8 cellular contexts compared by ENCODE assay signal in the genomic region with DNA sequence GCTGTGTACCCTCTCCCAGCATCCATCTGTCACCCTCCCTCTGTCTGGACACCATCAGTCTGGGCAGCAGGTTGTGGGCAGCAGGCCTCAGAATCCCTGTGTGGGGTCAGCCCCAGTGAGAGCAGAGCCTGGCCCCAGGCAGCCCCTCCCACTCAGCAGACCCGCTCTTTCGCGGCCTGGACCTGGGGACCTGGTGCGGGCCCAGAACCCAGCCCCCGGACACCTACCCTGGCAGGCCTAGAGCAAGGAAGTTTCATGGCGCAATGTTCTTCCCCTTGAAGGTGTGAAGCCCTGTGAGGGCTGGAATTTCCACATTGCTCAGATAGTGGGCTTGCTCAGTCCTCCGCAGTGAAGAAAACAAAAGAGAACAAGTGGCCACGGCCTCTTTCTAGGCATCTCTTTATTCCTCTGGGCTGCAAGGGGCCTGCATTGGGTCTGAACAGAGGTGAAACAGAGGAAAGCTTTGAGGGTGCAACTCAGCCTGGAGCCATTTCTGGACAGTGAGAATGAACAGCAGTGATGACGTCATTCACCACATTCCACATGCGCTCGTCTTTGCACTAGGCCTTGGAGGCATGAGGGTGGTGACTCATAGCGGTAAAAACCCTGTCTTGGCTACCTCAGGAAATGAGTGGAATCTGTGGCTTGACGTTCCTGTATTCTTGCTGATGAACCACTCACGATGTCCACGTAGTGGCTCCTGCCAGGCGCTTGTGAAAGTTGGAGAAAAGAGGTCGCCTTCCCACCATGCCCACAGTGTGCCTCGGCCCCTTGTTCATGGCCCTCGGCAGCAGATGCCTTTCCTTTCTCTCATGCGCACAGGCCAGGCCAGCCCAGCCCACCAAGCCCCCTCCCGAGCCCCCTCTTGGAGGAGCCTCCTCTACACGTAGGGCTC.
A peak's percentile ranks its signal among the peaks of the same experiment; 100 is the strongest.
DNase-seq lines count a peak whose midpoint lies in the region; ATAC-seq, FAIRE-seq and TF ChIP-seq lines count a peak whose summit lies in the region.

No MANE protein-coding gene starts in this region.

- TF ChIP-seq CTCF in SK-N-SH (IDR thresholded peaks at IDR 0.05), result no peak

- H3K27ac Mint-ChIP-seq in activated naive CD4-positive, alpha-beta T cell treated with anti-CD3 and anti-CD28 coated beads, Interleukin-2, amount 50 U/mL, for 24 hours, result peak overlapping the region; percentile 41

- no peaks in the 10 kb centered on the region for H3K27me3 ChIP-seq in SK-N-SH (ENCODE audit: insufficient read depth)

- H3K4me2 ChIP-seq in SK-N-SH, result peak overlapping the region; percentile 73

- H3K79me2 ChIP-seq in SK-N-SH (ENCODE audit: insufficient read depth), result no peaks in the 10 kb centered on the region

- no peaks in the 10 kb centered on the region for H3K9me3 Mint-ChIP-seq in activated naive CD4-positive, alpha-beta T cell treated with anti-CD3 and anti-CD28 coated beads, Interleukin-2, amount 50 U/mL, for 24 hours

- FAIRE-seq in H54 (lab: Jason Lieb, UNC), result peak; percentile 97

- H3K4me1 ChIP-seq in SK-N-SH (ENCODE audit: control insufficient read depth in 1 of 2, insufficient read depth in 2 of 2, low read depth in 1 of 2, low read length in 1 of 2), result peaks cover 10 to 21% of the 10 kb centered on the region in 2 experiments

- ATAC-seq in left ventricle myocardium superior, result peak; percentile 49

- WGBS in SK-N-SH (ENCODE audit: low lambda C conversion rate), result 41% methylated on average over 16 of the region's 22 CpGs

- peaks cover 2% of the 10 kb centered on the region for H3K36me3 Mint-ChIP-seq in activated naive CD4-positive, alpha-beta T cell treated with anti-CD3 and anti-CD28 coated beads, Interleukin-2, amount 50 U/mL, for 24 hours

- no peak for TF ChIP-seq RAD21 in SK-N-SH (IDR thresholded peaks at IDR 0.05; ENCODE audit: low read length)

- H3K36me3 ChIP-seq in SK-N-SH (replicated peaks in 1 of 2; ENCODE audit: control insufficient read depth in 1 of 2, insufficient read depth in 2 of 2, low read length in 1 of 2), result no peaks in the 10 kb centered on the region

- H3K9me2 ChIP-seq in SK-N-SH, result no peaks in the 10 kb centered on the region

- H3K9me3 ChIP-seq in SK-N-SH, result no peaks in the 10 kb centered on the region

- peak overlapping the region; percentile 76 for H2AFZ ChIP-seq in SK-N-SH (ENCODE audit: low read depth)

- DNase-seq in H54 (ENCODE audit: insufficient read length, low spot score), result peak; percentile 86
- peak; percentile 49 for DNase-seq in SK-N-SH
- DNase-seq in left ventricle myocardium superior, result no peak
- peak; percentile 47 to 62 for DNase-seq in stimulated activated CD4-positive, alpha-beta T cell treated with anti-CD3 and anti-CD28 coated beads, Interleukin-15, amount 100 ng/mL, for 48 hours (ENCODE audit: low read depth in 2 of 2)
- no peak for DNase-seq in HuH-7 (ENCODE audit: low spot score)
- no peak for DNase-seq in NCI-H128 (lab: John Stamatoyannopoulos, UW; ENCODE audit: unreplicated experiment)
- no peak for DNase-seq in NCI-H187 treated with DMSO at 0.1 percent for 48 hours (lab: John Stamatoyannopoulos, UW)

- peak overlapping the region in 1 of 2 experiments; percentile 17; a peak in 1 of 4 replicates for H3K4me3 ChIP-seq in SK-N-SH (ENCODE audit: low read depth in 2 of 2, low read length in 1 of 2)

- no peaks in the 10 kb centered on the region for H3K27me3 Mint-ChIP-seq in activated naive CD4-positive, alpha-beta T cell treated with anti-CD3 and anti-CD28 coated beads, Interleukin-2, amount 50 U/mL, for 24 hours

- no peak for TF ChIP-seq POLR2A in H54 (IDR thresholded peaks at IDR 0.05; ENCODE audit: low read depth, low read length)

- peak overlapping the region; percentile 26 for H3K4me3 Mint-ChIP-seq in activated naive CD4-positive, alpha-beta T cell treated with anti-CD3 and anti-CD28 coated beads, Interleukin-2, amount 50 U/mL, for 24 hours

- H3K4me1 Mint-ChIP-seq in activated naive CD4-positive, alpha-beta T cell treated with anti-CD3 and anti-CD28 coated beads, Interleukin-2, amount 50 U/mL, for 24 hours, result peaks cover 45% of the 10 kb centered on the region

- peak overlapping the region; percentile 59 for H3K9ac ChIP-seq in SK-N-SH

- POLR2A ChIA-PET in SK-N-SH (lab: Yijun Ruan, JAX), result interaction anchor here (0.8 kb wide), 1 partner anchor 55 kb away, joined by 3 read pairs; a partner anchor contains a TSS

- CTCF ChIA-PET in SK-N-SH (lab: Yijun Ruan, JAX), result interaction anchor here (0.6 to 4.8 kb wide), 71 partner anchors 12 to 433 kb away, joined by 3 to 131 read pairs (median 7); partner anchors contain the start of genes BLOC1S6, DUOX1, DUOXA1 and SHF

- peak overlapping the region; percentile 59 to 94; a peak in 3 of 4 replicates for H3K27ac ChIP-seq in SK-N-SH (ENCODE audit: low read depth in 2 of 2, low read length in 1 of 2)

- no peaks in the 10 kb centered on the region for H4K20me1 ChIP-seq in SK-N-SH (ENCODE audit: insufficient read depth)

- H3F3A ChIP-seq in SK-N-SH (replicated peaks; ENCODE audit: insufficient read depth), result peaks cover 29% of the 10 kb centered on the region

- peak in 1 of 2 experiments; percentile 91; a peak in 2 of 4 replicates for TF ChIP-seq EP300 in SK-N-SH (IDR thresholded peaks at IDR 0.05; ENCODE audit: borderline replicate concordance in 1 of 2, low read depth in 1 of 2, low read length in 1 of 2)

- intact Hi-C loops in left ventricle myocardium superior (cut with micrococcal nuclease), result loop anchor here (10.0 kb wide), 1 partner anchor 292 kb away; no protein-coding TSS in a partner anchor

TF ChIP-seq in SK-N-SH, 30 proteins besides CTCF, POLR2A, EP300 and RAD21 (continues in another document):
- TF ChIP-seq NRF1 (IDR thresholded peaks at IDR 0.05; ENCODE audit: low read depth, low read length), result no peak
- no peak for TF ChIP-seq RFX5 (IDR thresholded peaks at IDR 0.05; ENCODE audit: low read length)
- TF ChIP-seq RXRA (IDR thresholded peaks at IDR 0.05; ENCODE audit: borderline replicate concordance, low read depth), result peak; percentile 45; the same call in 1 of the 2 replicates
- TF ChIP-seq TAF1 (IDR thresholded peaks at IDR 0.05; ENCODE audit: borderline replicate concordance, low read depth, low read length), result peak; percentile 42; the same call in 1 of the 2 replicates
- no peak for TF ChIP-seq MXI1 (IDR thresholded peaks at IDR 0.05; ENCODE audit: low read depth, low read length)
- peak; percentile 97 for TF ChIP-seq FOSL2 (IDR thresholded peaks at IDR 0.05; ENCODE audit: borderline replicate concordance, low read depth)
- peak; percentile 95 for TF ChIP-seq TCF12 (IDR thresholded peaks at IDR 0.05)
- peak; percentile 69; the same call in 1 of the 2 replicates for TF ChIP-seq POLR2AphosphoS5 (IDR thresholded peaks at IDR 0.05; ENCODE audit: low read depth, low read length)
- TF ChIP-seq JUND (IDR thresholded peaks at IDR 0.05), result peak; percentile 95
- TF ChIP-seq, protein P1, sequence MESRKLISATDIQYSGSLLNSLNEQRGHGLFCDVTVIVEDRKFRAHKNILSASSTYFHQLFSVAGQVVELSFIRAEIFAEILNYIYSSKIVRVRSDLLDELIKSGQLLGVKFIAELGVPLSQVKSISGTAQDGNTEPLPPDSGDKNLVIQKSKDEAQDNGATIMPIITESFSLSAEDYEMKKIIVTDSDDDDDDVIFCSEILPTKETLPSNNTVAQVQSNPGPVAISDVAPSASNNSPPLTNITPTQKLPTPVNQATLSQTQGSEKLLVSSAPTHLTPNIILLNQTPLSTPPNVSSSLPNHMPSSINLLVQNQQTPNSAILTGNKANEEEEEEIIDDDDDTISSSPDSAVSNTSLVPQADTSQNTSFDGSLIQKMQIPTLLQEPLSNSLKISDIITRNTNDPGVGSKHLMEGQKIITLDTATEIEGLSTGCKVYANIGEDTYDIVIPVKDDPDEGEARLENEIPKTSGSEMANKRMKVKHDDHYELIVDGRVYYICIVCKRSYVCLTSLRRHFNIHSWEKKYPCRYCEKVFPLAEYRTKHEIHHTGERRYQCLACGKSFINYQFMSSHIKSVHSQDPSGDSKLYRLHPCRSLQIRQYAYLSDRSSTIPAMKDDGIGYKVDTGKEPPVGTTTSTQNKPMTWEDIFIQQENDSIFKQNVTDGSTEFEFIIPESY (IDR thresholded peaks at IDR 0.05; ENCODE audit: borderline replicate concordance, low read depth), result peak; percentile 50; the same call in 1 of the 2 replicates
- no peak for TF ChIP-seq USF2 (IDR thresholded peaks at IDR 0.05; ENCODE audit: borderline replicate concordance, low read depth, low read length)
- peak; percentile 91 for TF ChIP-seq TEAD4 (IDR thresholded peaks at IDR 0.05; ENCODE audit: borderline replicate concordance, insufficient read depth)
- TF ChIP-seq GATA2 (CRISPR knock-in tag; IDR thresholded peaks at IDR 0.05), result no peak
- TF ChIP-seq, protein P2, sequence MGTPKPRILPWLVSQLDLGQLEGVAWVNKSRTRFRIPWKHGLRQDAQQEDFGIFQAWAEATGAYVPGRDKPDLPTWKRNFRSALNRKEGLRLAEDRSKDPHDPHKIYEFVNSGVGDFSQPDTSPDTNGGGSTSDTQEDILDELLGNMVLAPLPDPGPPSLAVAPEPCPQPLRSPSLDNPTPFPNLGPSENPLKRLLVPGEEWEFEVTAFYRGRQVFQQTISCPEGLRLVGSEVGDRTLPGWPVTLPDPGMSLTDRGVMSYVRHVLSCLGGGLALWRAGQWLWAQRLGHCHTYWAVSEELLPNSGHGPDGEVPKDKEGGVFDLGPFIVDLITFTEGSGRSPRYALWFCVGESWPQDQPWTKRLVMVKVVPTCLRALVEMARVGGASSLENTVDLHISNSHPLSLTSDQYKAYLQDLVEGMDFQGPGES (IDR thresholded peaks at IDR 0.05; ENCODE audit: low read depth, low read length), result no peak
- TF ChIP-seq GABPA (IDR thresholded peaks at IDR 0.05; ENCODE audit: low read depth), result no peak
- TF ChIP-seq FOXM1 (IDR thresholded peaks at IDR 0.05; ENCODE audit: low read depth), result peak; percentile 17; the same call in 1 of the 2 replicates
- no peak for TF ChIP-seq RCOR1 (IDR thresholded peaks at IDR 0.05; ENCODE audit: low read length)
- TF ChIP-seq SMC3 (IDR thresholded peaks at IDR 0.05; ENCODE audit: low read depth, low read length), result no peak
- no peak for TF ChIP-seq MEF2A (IDR thresholded peaks at IDR 0.05; ENCODE audit: borderline replicate concordance, low read depth)
- TF ChIP-seq SIN3A (IDR thresholded peaks at IDR 0.05; ENCODE audit: borderline replicate concordance, low read depth, low read length), result peak; percentile 75; the same call in 1 of the 2 replicates
- TF ChIP-seq FOXJ3 (CRISPR knock-in tag; IDR thresholded peaks at IDR 0.05), result no peak

Comparison
In these comparisons a context has a peak if more than half of its experiments do, and no peak if none do; other contexts are left out.
1. DNase-seq: peak in H54 (single experiment), SK-N-SH (single experiment) and stimulated activated CD4-positive, alpha-beta T cell treated with anti-CD3 and anti-CD28 coated beads, Interleukin-15, amount 100 ng/mL, for 48 hours (2 of 2); none in left ventricle myocardium superior (single experiment), HuH-7 (single experiment), NCI-H128 (single experiment) and NCI-H187 treated with DMSO at 0.1 percent for 48 hours (single experiment).